10 cellular contexts compared by ENCODE assay signal in genomic region chr12:50925920-50926319, GRCh38. TPM values are rescaled to one million over a fixed set of nuclear protein-coding genes. Genes with fewer than 3 reads are reported as not detected.
DNase-seq lines count a peak whose midpoint lies in the region; ATAC-seq and TF ChIP-seq lines count a peak whose summit lies in the region.
"Had no signal": no experiment of that assay in that cellular context is flagged by ENCODE, and none has a peak within 500 bp of the region (broad histone marks: within the 10 kb centered on the region; RNA-seq: fewer than 3 reads in every experiment).

No MANE protein-coding gene starts in this region.

- peak overlapping the region; percentile 70 to 86 (median 81) for H3K9ac ChIP-seq in BLaER1 treated with 17β-estradiol and CSF1 and Interleukin-3, amounts not matched to agents 10 nM and 100 nM
- no peak overlapping the region for H3K9ac ChIP-seq in parathyroid adenoma

- CTCF ChIA-PET in PC-9 (lab: Charles Lee) = interaction anchor here (0.7 kb wide), 1 partner anchor 817 kb away, joined by 8 read pairs; no protein-coding TSS in a partner anchor

- H3K4me3 ChIP-seq in BLaER1 treated with 17β-estradiol and CSF1 and Interleukin-3, amounts not matched to agents 10 nM and 100 nM = peak overlapping the region; percentile 61 to 78 (median 64)
- H3K4me3 ChIP-seq in PC-9 (no peak overlapping the region), esophagus squamous epithelium (peak overlapping the region; percentile 60 to 86 (median 80)), parathyroid adenoma (ENCODE audit: low read depth, low read length) (peak overlapping the region; percentile 71)

- no peaks in the 10 kb centered on the region for H3K9me3 ChIP-seq in BLaER1 treated with 17β-estradiol and CSF1 and Interleukin-3, amounts not matched to agents 10 nM and 100 nM (replicated peaks in 1 of 11)
- H3K9me3 ChIP-seq in PC-9 (ENCODE audit: insufficient read depth, low read depth) = no peaks in the 10 kb centered on the region
- H3K9me3 ChIP-seq in esophagus squamous epithelium = no peaks in the 10 kb centered on the region
- no peaks in the 10 kb centered on the region for H3K9me3 ChIP-seq in parathyroid adenoma (ENCODE audit: control insufficient read depth, low read length)

- peak overlapping the region in 6 of 11 experiments; percentile 38 to 96 (median 92); a peak in 7 of 22 replicates for H3K27ac ChIP-seq in BLaER1 treated with 17β-estradiol and CSF1 and Interleukin-3, amounts not matched to agents 10 nM and 100 nM
- H3K27ac ChIP-seq in PC-9 (no peak overlapping the region), esophagus squamous epithelium (peak overlapping the region; percentile 69 to 94 (median 88)), parathyroid adenoma (peak overlapping the region; percentile 93)

- peaks cover 64 to 73% (median 70%) of the 10 kb centered on the region in 10 experiments for H3K4me1 ChIP-seq in BLaER1 treated with 17β-estradiol and CSF1 and Interleukin-3, amounts not matched to agents 10 nM and 100 nM
- peaks cover 19% of the 10 kb centered on the region for H3K4me1 ChIP-seq in PC-9 (replicated peaks; ENCODE audit: insufficient read depth)
- H3K4me1 ChIP-seq in esophagus squamous epithelium = peaks cover 28 to 80% (median 41%) of the 10 kb centered on the region in 3 donors
- peaks cover 15% of the 10 kb centered on the region for H3K4me1 ChIP-seq in parathyroid adenoma

- H2AFZ ChIP-seq in PC-9 (no peak overlapping the region), parathyroid adenoma (peak overlapping the region; percentile 79)

- intact Hi-C loops in PC-9 (cut with micrococcal nuclease; ENCODE audit: unreplicated experiment) = loop anchor here (10.0 kb wide), 2 partner anchors 81 to 99 kb away; partner anchors contain the start of genes SLC11A2 and TMPRSS12
- intact Hi-C loops in esophagus squamous epithelium (cut with DNase I) = no loop called here

- H3K4me2 ChIP-seq in BLaER1 treated with 17β-estradiol and CSF1 and Interleukin-3, amounts not matched to agents 10 nM and 100 nM = peak overlapping the region; percentile 85 to 96 (median 95)
- H3K4me2 ChIP-seq in PC-9 (peak overlapping the region; percentile 1; the same call in 1 of the 2 replicates), parathyroid adenoma (ENCODE audit: low read length) (peak overlapping the region; percentile 81)

- H3K27me3 ChIP-seq in BLaER1 treated with 17β-estradiol and CSF1 and Interleukin-3, amounts not matched to agents 10 nM and 100 nM = no peaks in the 10 kb centered on the region
- no peaks in the 10 kb centered on the region for H3K27me3 ChIP-seq in PC-9 (ENCODE audit: insufficient read depth, low read depth)
- H3K27me3 ChIP-seq in esophagus squamous epithelium = no peaks in the 10 kb centered on the region
- no peaks in the 10 kb centered on the region for H3K27me3 ChIP-seq in parathyroid adenoma (ENCODE audit: control insufficient read depth, insufficient read depth, low read length)

- TF ChIP-seq POLR2A in esophagus squamous epithelium (IDR thresholded peaks at IDR 0.05) = no peak

- ATAC-seq in HG03354 (IDR thresholded peaks at IDR 0.05; ENCODE audit: poor library complexity, severe bottlenecking, unreplicated experiment) (no peak), HG03342 (IDR thresholded peaks at IDR 0.05; ENCODE audit: unreplicated experiment) (no peak)

- peaks cover 0 to 14% (median 11%) of the 10 kb centered on the region in 11 experiments; a peak in 15 of 22 replicates for H3K36me3 ChIP-seq in BLaER1 treated with 17β-estradiol and CSF1 and Interleukin-3, amounts not matched to agents 10 nM and 100 nM
- H3K36me3 ChIP-seq in PC-9 (ENCODE audit: low read depth) = no peaks in the 10 kb centered on the region
- H3K36me3 ChIP-seq in esophagus squamous epithelium = peaks cover 0 to 17% (median 3%) of the 10 kb centered on the region in 3 donors
- no peaks in the 10 kb centered on the region for H3K36me3 ChIP-seq in parathyroid adenoma (ENCODE audit: control insufficient read depth, insufficient read depth, low read length)

- DNase-seq in PC-9 (no peak), esophagus squamous epithelium (lab: John Stamatoyannopoulos, UW) (no peak), NCI-H1436 treated with DMSO at 0.1 percent for 48 hours (lab: John Stamatoyannopoulos, UW) (no peak), NCI-H2196 (lab: John Stamatoyannopoulos, UW; ENCODE audit: unreplicated experiment) (no peak)
- DNase-seq: activated effector memory CD4-positive, alpha-beta T cell treated with Interleukin-2 at 50 U/mL for 16 hours had no signal

- 0 out of 2 replicates have a peak, but pooled peaks cover 5% of the 10 kb centered on the region for H3F3A ChIP-seq in PC-9 (ENCODE audit: insufficient read depth, low read depth)

- H3K9me2 ChIP-seq in PC-9 (ENCODE audit: insufficient read depth) = no peaks in the 10 kb centered on the region

- H3K79me2 ChIP-seq in PC-9 (ENCODE audit: low read depth) (no peaks in the 10 kb centered on the region), parathyroid adenoma (no peaks in the 10 kb centered on the region)

- no TSS peak for BruUV-seq in PC-9 (replicated peaks; lab: Mats Ljungman, UMichigan)

- POLR2A ChIA-PET in PC-9 (lab: Charles Lee; ENCODE audit: unreplicated experiment) = no interaction called here

- 25 to 50% methylated on average over 1 of the region's 1 CpG for WGBS in esophagus squamous epithelium, 2 donors

- peaks cover 0 to 8% (median 0%) of the 10 kb centered on the region in 11 experiments; a peak in 1 of 22 replicates for H4K20me1 ChIP-seq in BLaER1 treated with 17β-estradiol and CSF1 and Interleukin-3, amounts not matched to agents 10 nM and 100 nM
- H4K20me1 ChIP-seq in PC-9 (ENCODE audit: insufficient read depth) = no peaks in the 10 kb centered on the region

- TF ChIP-seq CTCF in PC-9 (conservative IDR thresholded peaks at IDR 0.05) (no peak), esophagus squamous epithelium (IDR thresholded peaks at IDR 0.05) (no peak), parathyroid adenoma (IDR thresholded peaks at IDR 0.05) (no peak)

RNA-seq across cellular contexts. Expression of gene HIGD1C, which starts 26.4 kb away (rescaled TPM):
- not detected in 2 replicates for total RNA-seq in PC-9 (2021)
- total RNA-seq in esophagus squamous epithelium = not detected
- total RNA-seq: lung microvascular endothelial cell had no signal

Comparison
In these comparisons a context has a peak if more than half of its experiments do, and no peak if none do; other contexts are left out.
1. H3K4me2 ChIP-seq: peak in every context shown above with its lines; median percentile 95 in BLaER1 treated with 17β-estradiol and CSF1 and Interleukin-3, amounts not matched to agents 10 nM and 100 nM; 81 in parathyroid adenoma; 1 in PC-9.